ENCODE assay signal across 8 cellular contexts in the genomic region with DNA sequence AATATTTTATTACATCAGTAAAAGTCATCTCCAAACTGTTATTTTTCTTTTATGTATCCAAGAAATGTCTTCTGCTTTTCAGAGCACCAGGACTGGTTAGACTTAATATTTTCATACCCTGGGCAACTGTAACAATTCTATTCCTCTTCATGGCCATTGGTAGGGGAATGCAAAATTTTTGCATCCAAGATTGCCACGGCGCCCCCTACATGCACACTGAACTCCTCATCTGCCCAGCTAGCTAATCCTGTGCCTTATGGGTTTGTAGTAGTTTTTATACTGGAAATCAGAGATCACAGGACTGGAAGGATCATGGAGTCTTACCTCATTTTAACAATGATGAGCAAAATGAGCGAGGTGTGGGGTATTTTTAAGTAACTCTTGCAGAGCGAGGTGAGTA.
DNase-seq lines count a peak whose midpoint lies in the region; ATAC-seq, FAIRE-seq and TF ChIP-seq lines count a peak whose summit lies in the region.

No MANE protein-coding gene starts in this region.

- TF ChIP-seq CTCF in GM13976 (IDR thresholded peaks at IDR 0.05; ENCODE audit: borderline replicate concordance, control extremely low read depth, extremely low read depth, insufficient read depth, missing control alignments), result peak; percentile 51
- peak; percentile 46 for TF ChIP-seq CTCF in retinal pigment epithelial cell (conservative IDR thresholded peaks at IDR 0.05; ENCODE audit: low read depth, low read length)

- no peak overlapping the region for H3K4me3 ChIP-seq in retinal pigment epithelial cell (ENCODE audit: low read length)

- DNase-seq in GM13976 (ENCODE audit: low spot score) (no peak), T-helper 1 cell (peak in 3 of 5 donors; percentile 16 to 52 (median 36)), retinal pigment epithelial cell (ENCODE audit: low read depth) (no peak), C1 segment of cervical spinal cord (lab: John Stamatoyannopoulos, UW) (no peak), urothelium cell line (ENCODE audit: low spot score) (no peak)
- peak; percentile 26 for DNase-seq in central memory CD4-positive, alpha-beta T cell

- in situ Hi-C loops in GM13976 (cut with MboI; ENCODE audit: low sequenced_read_pairs, unreplicated experiment), result no loop called here

- no peak for FAIRE-seq in urothelium cell line (lab: Jason Lieb, UNC)

- ATAC-seq in HG02981 (IDR thresholded peaks at IDR 0.05; ENCODE audit: unreplicated experiment) (no peak), HG02870 (IDR thresholded peaks at IDR 0.05; ENCODE audit: unreplicated experiment) (no peak)

Comparison
In these comparisons a context has a peak if more than half of its experiments do, and no peak if none do; other contexts are left out.
1. DNase-seq: peak in T-helper 1 cell (3 of 5) and central memory CD4-positive, alpha-beta T cell (single experiment); none in GM13976 (single experiment), retinal pigment epithelial cell (single experiment), C1 segment of cervical spinal cord (0 of 14) and urothelium cell line (single experiment).